ENCODE assay signal across 8 cellular contexts in the genomic region with DNA sequence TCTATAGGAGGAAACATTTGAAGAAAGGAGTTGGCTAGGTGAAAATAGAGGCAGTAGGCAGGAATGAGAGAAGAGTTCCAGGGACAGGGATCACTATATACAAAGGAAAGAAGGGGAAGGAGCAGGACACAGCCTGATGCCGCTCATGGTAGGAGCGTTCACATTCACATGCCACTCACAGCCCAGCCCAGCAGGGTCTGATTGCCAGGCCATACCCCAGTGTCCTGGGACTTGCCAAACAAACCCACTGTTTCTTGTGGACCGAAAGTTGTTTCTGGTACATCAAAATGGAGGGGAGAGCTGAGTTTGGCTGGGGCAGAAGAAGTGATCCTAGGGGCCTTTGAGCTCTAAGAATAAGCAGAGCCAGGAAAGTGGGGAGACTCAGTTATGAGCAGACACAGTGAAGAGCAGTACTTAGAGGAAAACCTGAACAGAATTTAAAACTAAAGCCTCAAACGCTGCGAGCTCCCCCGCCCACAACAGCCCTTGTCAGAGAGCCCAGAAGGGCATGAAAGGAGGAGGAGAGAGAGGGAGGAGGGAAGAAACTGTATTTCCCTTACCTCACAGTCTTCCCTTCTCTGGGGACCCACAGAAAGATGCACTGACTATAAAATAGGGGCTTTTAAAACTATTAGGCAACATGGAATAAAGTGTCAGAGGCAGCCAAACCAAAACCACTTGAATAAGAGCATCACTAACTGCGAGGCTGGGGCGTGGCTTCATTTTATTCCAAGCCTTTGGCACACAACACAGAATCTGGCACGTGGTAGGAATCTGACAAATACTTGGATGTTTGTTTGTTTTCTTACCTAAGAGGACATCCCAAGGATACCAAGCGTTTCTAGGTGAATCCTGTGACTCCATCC.
A peak's percentile ranks its signal among the peaks of the same experiment; 100 is the strongest.
DNase-seq lines count a peak whose midpoint lies in the region; ATAC-seq and TF ChIP-seq lines count a peak whose summit lies in the region.

No MANE protein-coding gene starts in this region.

- peaks cover 21% of the 10 kb centered on the region for H3K9me3 ChIP-seq in endodermal cell (ENCODE audit: control insufficient read depth, low read length)

- H3K4me1 ChIP-seq in GM23338 (ENCODE audit: insufficient read depth): no peaks in the 10 kb centered on the region
- no peaks in the 10 kb centered on the region for H3K4me1 ChIP-seq in endodermal cell (ENCODE audit: control insufficient read depth, insufficient read depth, low read length)

- no peak overlapping the region for H3K4me3 ChIP-seq in GM23338
- H3K4me3 ChIP-seq in fibroblast of villous mesenchyme (ENCODE audit: low read depth, low read length): peak overlapping the region; percentile 26
- H3K4me3 ChIP-seq in endodermal cell (ENCODE audit: low read length): no peak overlapping the region

- H3K9ac ChIP-seq in endodermal cell (ENCODE audit: extremely low read depth, low read length, poor library complexity, severe bottlenecking): no peak overlapping the region

- H3K27ac Mint-ChIP-seq in GM23338 (no peak overlapping the region), endodermal cell (no peak overlapping the region)

- CTCF ChIA-PET in RWPE1 (lab: Yijun Ruan, JAX): interaction anchor here (0.5 to 0.7 kb wide), 3 partner anchors 60 to 542 kb away, joined by 3 read pairs; no protein-coding TSS in a partner anchor

- H3K4me1 Mint-ChIP-seq in GM23338 (peaks cover 5% of the 10 kb centered on the region; the same call in 2 of the 3 replicates), endodermal cell (peaks cover 9% of the 10 kb centered on the region)

- no peaks in the 10 kb centered on the region for H3F3A ChIP-seq in GM23338 (replicated peaks; ENCODE audit: low read depth)

- H3K36me3 ChIP-seq in GM23338 (ENCODE audit: insufficient read depth) (no peaks in the 10 kb centered on the region), endodermal cell (ENCODE audit: control insufficient read depth, insufficient read depth, low read length) (no peaks in the 10 kb centered on the region)

- POLR2A ChIA-PET in RWPE1 (lab: Yijun Ruan, JAX; ENCODE audit: low non-redundant PET): no interaction called here

- DNase-seq in GM23338 (ENCODE audit: low spot score) (no peak), RWPE1 (ENCODE audit: low spot score) (peak; percentile 72), fibroblast of villous mesenchyme (ENCODE audit: low read depth) (peak; percentile 89), putamen (ENCODE audit: low spot score) (peak; percentile 87), endodermal cell (no peak)
- no peak for DNase-seq in activated T-cell treated with anti-CD3 and anti-CD28 coated beads, Interleukin-2, amount 50 U/mL, for 48 hours

- H3K27ac ChIP-seq in GM23338 (ENCODE audit: low read depth): no peak overlapping the region
- peak overlapping the region; percentile 81 for H3K27ac ChIP-seq in RWPE1
- no peak overlapping the region for H3K27ac ChIP-seq in endodermal cell (ENCODE audit: low read depth, low read length)

- no peaks in the 10 kb centered on the region for H3K9me2 ChIP-seq in GM23338 (ENCODE audit: insufficient read depth)

- H3K79me2 ChIP-seq in GM23338 (replicated peaks; ENCODE audit: insufficient read depth): no peaks in the 10 kb centered on the region

- H3K27me3 Mint-ChIP-seq in GM23338 (ENCODE audit: insufficient read depth, low read depth, poor library complexity): no peaks in the 10 kb centered on the region
- no peaks in the 10 kb centered on the region for H3K27me3 Mint-ChIP-seq in endodermal cell (ENCODE audit: insufficient read depth)

- ATAC-seq in GM23338: peak; percentile 53
- ATAC-seq in HG02852 (IDR thresholded peaks at IDR 0.05; ENCODE audit: unreplicated experiment): no peak
- no peak for ATAC-seq in HG02840 (IDR thresholded peaks at IDR 0.05; ENCODE audit: low FRiP score, unreplicated experiment)

- H3K4me3 Mint-ChIP-seq in GM23338 (no peak overlapping the region), endodermal cell (no peak overlapping the region)

- H3K27me3 ChIP-seq in GM23338 (ENCODE audit: insufficient read depth) (no peaks in the 10 kb centered on the region), endodermal cell (ENCODE audit: control insufficient read depth, insufficient read depth, low read length, poor library complexity, severe bottlenecking) (no peaks in the 10 kb centered on the region)

- TF ChIP-seq CTCF in GM23338 (conservative IDR thresholded peaks at IDR 0.05; ENCODE audit: low read depth in 2 of 2) (no peak), RWPE1 (conservative IDR thresholded peaks at IDR 0.05; ENCODE audit: low read depth) (no peak), fibroblast of villous mesenchyme (IDR thresholded peaks at IDR 0.05; ENCODE audit: insufficient read depth, low read depth, low read length) (no peak), endodermal cell (conservative IDR thresholded peaks at IDR 0.05) (no peak)

- H3K9me3 Mint-ChIP-seq in GM23338: peaks cover 10% of the 10 kb centered on the region
- H3K9me3 Mint-ChIP-seq in endodermal cell: peaks cover 15% of the 10 kb centered on the region

- peak overlapping the region; percentile 86 for H2AFZ ChIP-seq in GM23338

- 75 to 85% methylated on average over 1 to 10 of the region's 10 CpGs for WGBS in endodermal cell (ENCODE audit: insufficient coverage in 1 of 2, insufficient read length in 1 of 2), 2 experiments

- no peak overlapping the region for H3K4me2 ChIP-seq in GM23338

- H4K20me1 ChIP-seq in GM23338 (replicated peaks; ENCODE audit: insufficient read depth): no peaks in the 10 kb centered on the region

- peaks cover 6% of the 10 kb centered on the region; the same call in 1 of the 3 replicates for H3K36me3 Mint-ChIP-seq in GM23338 (ENCODE audit: low read depth)
- peaks cover 8% of the 10 kb centered on the region for H3K36me3 Mint-ChIP-seq in endodermal cell (ENCODE audit: low read depth)

TF ChIP-seq in GM23338, 12 proteins besides CTCF, POLR2A, EP300 and RAD21 (continues in another document):
- TF ChIP-seq ZNF462 (CRISPR knock-in tag; IDR thresholded peaks at IDR 0.05) (no peak), POLR2AphosphoS5 (IDR thresholded peaks at IDR 0.05; ENCODE audit: low read depth) (no peak)

Comparison
In these comparisons a context has a peak if more than half of its experiments do, and no peak if none do; other contexts are left out.
1. DNase-seq: peak in RWPE1 (single experiment), fibroblast of villous mesenchyme (single experiment) and putamen (single experiment); none in GM23338 (single experiment), endodermal cell (single experiment) and activated T-cell treated with anti-CD3 and anti-CD28 coated beads, Interleukin-2, amount 50 U/mL, for 48 hours (0 of 2).